14 cellular contexts compared by ENCODE assay signal in genomic region chr4:113179091-113179490, GRCh38.
"Had no signal": no experiment of that assay in that cellular context is flagged by ENCODE, and none has a peak within 500 bp of the region (broad histone marks: within the 10 kb centered on the region; RNA-seq: fewer than 3 reads in every experiment).

No MANE protein-coding gene starts in this region.

- DNase-seq: activated CD4-positive, alpha-beta T cell treated with anti-CD3 and anti-CD28 coated beads, Interleukin-2, amount 10 ng/mL, durations not matched to agents 7 days and 5 days; activated CD4-positive, CD25-positive, alpha-beta regulatory T cell; activated CD8-positive, alpha-beta memory T cell treated with anti-CD3 and anti-CD28 coated beads for 24 hours; activated naive CD4-positive, alpha-beta T cell treated with anti-CD3 and anti-CD28 coated beads for 36 hours; cortex of kidney; effector memory CD4-positive, alpha-beta T cell; islet precursor cell; left lung; mesendoderm; pancreas; stimulated activated CD4-positive, alpha-beta T cell treated with anti-CD3 and anti-CD28 coated beads, Interleukin-12 subunit alpha, Interleukin-12 subunit beta, amount 100 ng/mL, for 4 hours; stimulated activated naive CD8-positive, alpha-beta T cell treated with anti-CD3 and anti-CD28 coated beads, Interleukin-15, Interleukin-2, amounts not matched to agents 100 U/mL and 50 U/mL, for 24 hours; T-helper 2 cell had no signal

- H3K36me3 ChIP-seq: cardiac muscle cell, left lung, pancreas had no signal

- H3K27ac ChIP-seq: left lung, pancreas had no signal

- H3K4me1 ChIP-seq: left lung, pancreas had no signal

- H3K27me3 ChIP-seq: cardiac muscle cell, left lung, pancreas had no signal

- H3K9me3 ChIP-seq: left lung, pancreas had no signal

- H3K4me3 ChIP-seq: cardiac muscle cell, left lung, pancreas had no signal
